ENCODE assay signal across 1 cellular context in the genomic region with DNA sequence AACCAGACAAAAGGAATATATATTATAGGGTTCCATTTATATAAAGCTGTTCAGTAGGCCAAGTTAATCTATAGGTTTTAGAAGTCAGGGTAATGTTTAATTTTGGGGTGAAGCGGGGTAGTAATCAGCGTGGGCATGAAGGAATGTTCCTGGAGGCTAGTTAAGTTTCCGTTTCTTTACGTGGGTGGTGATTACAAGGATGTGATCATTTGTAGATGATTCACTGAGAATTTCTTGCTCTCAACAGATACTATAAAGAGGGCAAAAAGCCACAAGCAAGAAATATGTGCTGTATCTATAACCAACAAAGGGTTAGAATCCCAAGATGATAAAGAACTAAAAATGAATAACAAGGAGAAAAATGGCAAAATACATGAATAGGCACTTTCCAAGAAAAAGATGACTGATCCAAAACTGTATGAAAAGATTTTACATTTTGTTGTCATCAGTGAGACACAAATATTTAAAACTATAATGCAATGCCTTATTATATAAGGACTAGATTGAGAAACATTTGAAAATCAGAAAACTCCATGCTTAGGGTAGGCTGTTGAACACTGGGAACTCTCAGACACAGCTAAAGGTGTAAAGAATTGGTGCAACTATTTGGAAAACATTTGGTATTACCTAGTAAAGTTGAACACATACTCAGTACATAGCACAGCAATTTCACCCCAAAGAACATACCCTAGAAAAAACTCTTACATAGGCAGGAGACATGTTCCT.
A peak's percentile ranks its signal among the peaks of the same experiment; 100 is the strongest.
TF ChIP-seq lines count a peak whose summit lies in the region.

No MANE protein-coding gene starts in this region.

TF ChIP-seq in IMR-90, 13 proteins besides CTCF, POLR2A, EP300 and RAD21 (continued from another document):
- TF ChIP-seq, protein P1, sequence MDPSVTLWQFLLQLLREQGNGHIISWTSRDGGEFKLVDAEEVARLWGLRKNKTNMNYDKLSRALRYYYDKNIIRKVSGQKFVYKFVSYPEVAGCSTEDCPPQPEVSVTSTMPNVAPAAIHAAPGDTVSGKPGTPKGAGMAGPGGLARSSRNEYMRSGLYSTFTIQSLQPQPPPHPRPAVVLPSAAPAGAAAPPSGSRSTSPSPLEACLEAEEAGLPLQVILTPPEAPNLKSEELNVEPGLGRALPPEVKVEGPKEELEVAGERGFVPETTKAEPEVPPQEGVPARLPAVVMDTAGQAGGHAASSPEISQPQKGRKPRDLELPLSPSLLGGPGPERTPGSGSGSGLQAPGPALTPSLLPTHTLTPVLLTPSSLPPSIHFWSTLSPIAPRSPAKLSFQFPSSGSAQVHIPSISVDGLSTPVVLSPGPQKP (IDR thresholded peaks at IDR 0.05; ENCODE audit: borderline replicate concordance, low read depth, low read length), result no peak
- TF ChIP-seq RCOR1 (IDR thresholded peaks at IDR 0.05; ENCODE audit: insufficient replicate concordance, low read length), result no peak
- peak; percentile 29; the same call in 1 of the 2 replicates for TF ChIP-seq CEBPB (IDR thresholded peaks at IDR 0.05; ENCODE audit: low read depth, low read length)
- TF ChIP-seq MXI1 (IDR thresholded peaks at IDR 0.05; ENCODE audit: borderline replicate concordance, low read depth, low read length), result no peak
- peak; percentile 50 for TF ChIP-seq MAFK (IDR thresholded peaks at IDR 0.05; ENCODE audit: low read depth, low read length)
- no peak for TF ChIP-seq BHLHE40 (IDR thresholded peaks at IDR 0.05; ENCODE audit: low read depth, low read length)
- no peak for TF ChIP-seq NFE2L2 (IDR thresholded peaks at IDR 0.05; ENCODE audit: low read depth, low read length)
- no peak for TF ChIP-seq CHD1 (IDR thresholded peaks at IDR 0.05; ENCODE audit: low read depth, low read length)
